In the genomic region with DNA sequence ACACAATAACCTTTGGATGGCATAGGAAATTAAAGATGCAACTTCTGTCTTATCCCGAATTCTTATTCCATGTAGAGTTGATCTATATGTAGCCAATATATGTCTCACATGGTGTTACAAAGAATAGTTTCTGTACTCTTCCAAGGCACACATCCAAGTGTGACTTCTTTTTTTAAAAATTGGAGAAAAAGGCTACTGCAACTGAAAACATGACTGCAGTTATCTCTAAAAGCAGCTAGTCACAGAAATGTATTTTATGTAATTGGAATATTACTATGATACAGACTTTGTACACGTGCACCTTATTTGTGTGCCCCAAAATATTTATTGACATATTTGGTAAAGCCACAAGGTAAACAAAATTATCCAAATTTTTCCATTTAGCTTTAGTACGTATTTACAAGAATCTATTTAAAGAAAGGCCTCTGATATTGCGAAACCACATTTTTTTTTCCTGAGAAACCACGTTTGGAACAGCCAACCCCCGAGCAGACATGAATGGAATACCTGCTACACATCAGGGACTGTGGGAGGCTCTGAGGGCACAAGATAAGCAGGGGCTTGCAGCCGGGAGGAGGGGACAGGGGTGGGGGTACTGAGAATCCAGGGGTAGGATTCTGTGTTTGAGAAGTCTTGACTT, we compare ENCODE assay signal across 17 cellular contexts.
DNase-seq lines count a peak whose midpoint lies in the region; ATAC-seq, FAIRE-seq and TF ChIP-seq lines count a peak whose summit lies in the region.
"Had no signal": no experiment of that assay in that cellular context is flagged by ENCODE, and none has a peak within 500 bp of the region (broad histone marks: within the 10 kb centered on the region; RNA-seq: fewer than 3 reads in every experiment).

No MANE protein-coding gene starts in this region.

- no peak for ATAC-seq in HCT116
- ATAC-seq in left lung = peak; percentile 41
- no peak for ATAC-seq in HG03196 (IDR thresholded peaks at IDR 0.05; ENCODE audit: unreplicated experiment)
- ATAC-seq: activated naive CD8-positive, alpha-beta T cell treated with anti-CD3 and anti-CD28 coated beads, Interleukin-2, amount 50 U/mL, for 24 hours; effector memory CD8-positive, alpha-beta T cell had no signal

- no peak for TF ChIP-seq RAD21 in HCT116 (IDR thresholded peaks at IDR 0.05; ENCODE audit: low read depth)

- BruUV-seq in HCT116 (replicated peaks; lab: Mats Ljungman, UMichigan) = no TSS peak

- H3K79me2 ChIP-seq in HCT116 (ENCODE audit: insufficient read depth, low read length) (no peaks in the 10 kb centered on the region), neural progenitor cell (ENCODE audit: low read depth) (no peaks in the 10 kb centered on the region)

- CTCF ChIA-PET in HCT116 (lab: Charles Lee) = no interaction called here

- H3K4me2 ChIP-seq in HCT116 (ENCODE audit: low read length) (no peak overlapping the region), neural progenitor cell (no peak overlapping the region)

- H3K9ac ChIP-seq in HCT116 (ENCODE audit: low read length) = no peak overlapping the region
- no peak overlapping the region for H3K9ac ChIP-seq in neural progenitor cell

- H3F3A ChIP-seq in neural progenitor cell (ENCODE audit: low read depth) = no peaks in the 10 kb centered on the region

- H4K20me1 ChIP-seq in HCT116 (ENCODE audit: insufficient read depth) (no peaks in the 10 kb centered on the region), neural progenitor cell (ENCODE audit: low read depth) (no peaks in the 10 kb centered on the region)

- intact Hi-C loops in HCT116 (cut with micrococcal nuclease) = no loop called here
- intact Hi-C loops in left lung (cut with DNase I) = no loop called here

- no peaks in the 10 kb centered on the region for H3K9me3 Mint-ChIP-seq in neural progenitor cell
- H3K9me3 Mint-ChIP-seq: activated naive CD8-positive, alpha-beta T cell treated with anti-CD3 and anti-CD28 coated beads, Interleukin-2, amount 50 U/mL, for 24 hours; effector memory CD8-positive, alpha-beta T cell had no signal

- no peak overlapping the region for H3K27ac Mint-ChIP-seq in neural progenitor cell
- H3K27ac Mint-ChIP-seq: activated naive CD8-positive, alpha-beta T cell treated with anti-CD3 and anti-CD28 coated beads, Interleukin-2, amount 50 U/mL, for 24 hours; effector memory CD8-positive, alpha-beta T cell had no signal

- TF ChIP-seq CTCF in HCT116 (IDR thresholded peaks at IDR 0.05 in 2 of 3, conservative IDR thresholded peaks at IDR 0.05 in 1 of 3; ENCODE audit: borderline replicate concordance in 1 of 3, insufficient read depth in 1 of 3, low read depth in 2 of 3, low read length in 2 of 3) (no peak), cardiac fibroblast (IDR thresholded peaks at IDR 0.05; ENCODE audit: low read depth, low read length) (no peak), left lung (IDR thresholded peaks at IDR 0.05) (no peak), neural progenitor cell (IDR thresholded peaks at IDR 0.05) (no peak), D721Med (IDR thresholded peaks at IDR 0.05; ENCODE audit: insufficient read depth, missing control alignments) (no peak)

- H3K4me3 ChIP-seq in HCT116 (replicated peaks in 1 of 2; ENCODE audit: low read depth in 1 of 2, low read length in 2 of 2) = no peak overlapping the region
- H3K4me3 ChIP-seq in cardiac fibroblast (replicated peaks in 1 of 2; ENCODE audit: low read depth in 2 of 2, low read length in 2 of 2) = no peak overlapping the region
- no peak overlapping the region for H3K4me3 ChIP-seq in left lung
- no peak overlapping the region for H3K4me3 ChIP-seq in neural progenitor cell
- H3K4me3 ChIP-seq: lung had no signal

- peaks cover 4% of the 10 kb centered on the region for H3K27me3 Mint-ChIP-seq in neural progenitor cell (ENCODE audit: insufficient read depth, low read depth)
- H3K27me3 Mint-ChIP-seq: activated naive CD8-positive, alpha-beta T cell treated with anti-CD3 and anti-CD28 coated beads, Interleukin-2, amount 50 U/mL, for 24 hours had no signal

- H3K36me3 ChIP-seq in HCT116 (ENCODE audit: control insufficient read depth in 1 of 2, insufficient read depth in 2 of 2, low read length in 2 of 2) (no peaks in the 10 kb centered on the region), left lung (no peaks in the 10 kb centered on the region), neural progenitor cell (no peaks in the 10 kb centered on the region)

- H3K27ac ChIP-seq in HCT116 (ENCODE audit: low read depth, low read length) = no peak overlapping the region
- no peak overlapping the region for H3K27ac ChIP-seq in left lung
- no peak overlapping the region for H3K27ac ChIP-seq in neural progenitor cell

- H3K4me1 Mint-ChIP-seq in neural progenitor cell = no peaks in the 10 kb centered on the region

- no peaks in the 10 kb centered on the region for H3K27me3 ChIP-seq in HCT116 (ENCODE audit: insufficient read depth, low read length)
- no peaks in the 10 kb centered on the region for H3K27me3 ChIP-seq in left lung
- no peaks in the 10 kb centered on the region for H3K27me3 ChIP-seq in neural progenitor cell

- DNase-seq in A172 (ENCODE audit: low spot score) (peak; percentile 22), HCT116 (ENCODE audit: low read depth, low spot score) (no peak), cardiac fibroblast (ENCODE audit: low read depth in 2 of 2) (peak; percentile 46 to 65), left lung (no peak), neural progenitor cell (ENCODE audit: low spot score) (no peak), NCI-H1436 treated with DMSO at 0.1 percent for 48 hours (lab: John Stamatoyannopoulos, UW) (no peak), D721Med (ENCODE audit: insufficient read length, low spot score) (no peak)
- DNase-seq: activated CD4-positive, alpha-beta T cell treated with anti-CD3 and anti-CD28 coated beads for 1 hour; activated naive CD8-positive, alpha-beta T cell treated with anti-CD3 and anti-CD28 coated beads, Interleukin-2, amount 50 U/mL, for 24 hours; AML-193; DMS53; effector memory CD8-positive, alpha-beta T cell; NCI-H2227 treated with DMSO at 0.1 percent for 48 hours; occipital lobe had no signal

- no peaks in the 10 kb centered on the region for H3K36me3 Mint-ChIP-seq in neural progenitor cell

- H3K9me2 ChIP-seq in HCT116 (ENCODE audit: insufficient read depth) = no peaks in the 10 kb centered on the region

- RAD21 ChIA-PET in HCT116 (lab: Charles Lee; ENCODE audit: low non-redundant PET in 1 of 2, low total read pairs in 2 of 2, uncharacterized antibody in 2 of 2, unreplicated experiment in 2 of 2) = no interaction called here

- no peaks in the 10 kb centered on the region for H3K9me3 ChIP-seq in HCT116 (ENCODE audit: control insufficient read depth in 1 of 2, insufficient read depth in 1 of 2, low read depth in 1 of 2, low read length in 2 of 2)
- no peaks in the 10 kb centered on the region for H3K9me3 ChIP-seq in left lung
- no peaks in the 10 kb centered on the region for H3K9me3 ChIP-seq in neural progenitor cell (ENCODE audit: low read depth)

- no peak overlapping the region for H3K4me3 Mint-ChIP-seq in neural progenitor cell
- H3K4me3 Mint-ChIP-seq: activated naive CD8-positive, alpha-beta T cell treated with anti-CD3 and anti-CD28 coated beads, Interleukin-2, amount 50 U/mL, for 24 hours; effector memory CD8-positive, alpha-beta T cell had no signal

- no peak for FAIRE-seq in D721Med (lab: Jason Lieb, UNC)
- FAIRE-seq: GM12891 had no signal

- POLR2A ChIA-PET in HCT116 (lab: Charles Lee) = no interaction called here

- no peak for TF ChIP-seq POLR2A in HCT116 (IDR thresholded peaks at IDR 0.05; ENCODE audit: borderline replicate concordance, extremely low read depth, insufficient read depth, insufficient read length)

- H3K4me1 ChIP-seq in HCT116 (ENCODE audit: control insufficient read depth in 1 of 2, insufficient read depth in 2 of 2, low read length in 2 of 2) (peaks cover 0 to 4% of the 10 kb centered on the region in 2 experiments; a peak in 1 of 4 replicates), left lung (peaks cover 0 to 4% of the 10 kb centered on the region in 2 donors), neural progenitor cell (no peaks in the 10 kb centered on the region)

- H2AFZ ChIP-seq in HCT116 (ENCODE audit: low read depth, low read length, poor library complexity, severe bottlenecking) (no peak overlapping the region), neural progenitor cell (replicated peaks) (no peak overlapping the region)

TF ChIP-seq in HCT116, 20 proteins besides CTCF, POLR2A, EP300 and RAD21:
- no peak for TF ChIP-seq ZNF274 (IDR thresholded peaks at IDR 0.05; ENCODE audit: low read depth, low read length)
- no peak for TF ChIP-seq YY1 (IDR thresholded peaks at IDR 0.05; ENCODE audit: extremely low read depth, insufficient replicate concordance, low read depth, low read length)
- TF ChIP-seq, protein P1, sequence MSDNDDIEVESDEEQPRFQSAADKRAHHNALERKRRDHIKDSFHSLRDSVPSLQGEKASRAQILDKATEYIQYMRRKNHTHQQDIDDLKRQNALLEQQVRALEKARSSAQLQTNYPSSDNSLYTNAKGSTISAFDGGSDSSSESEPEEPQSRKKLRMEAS (IDR thresholded peaks at IDR 0.05) = no peak
- TF ChIP-seq CEBPB (IDR thresholded peaks at IDR 0.05; ENCODE audit: low read depth) = peak; percentile 49; the same call in 1 of the 2 replicates
- TF ChIP-seq CBX3 (IDR thresholded peaks at IDR 0.05; ENCODE audit: low read depth) = no peak
- TF ChIP-seq SRF (IDR thresholded peaks at IDR 0.05; ENCODE audit: low read depth) = no peak
- TF ChIP-seq ELF1 (IDR thresholded peaks at IDR 0.05; ENCODE audit: borderline replicate concordance, low read depth) = no peak

Comparison
In these comparisons a context has a peak if more than half of its experiments do, and no peak if none do; other contexts are left out.
1. DNase-seq: peak in A172 (single experiment) and cardiac fibroblast (2 of 2); none in HCT116 (single experiment), left lung (0 of 2), neural progenitor cell (single experiment), NCI-H1436 treated with DMSO at 0.1 percent for 48 hours (single experiment) and D721Med (single experiment).